8 cellular contexts compared by ENCODE assay signal in genomic region chr9:113587471-113588031, GRCh38.
DNase-seq lines count a peak whose midpoint lies in the region; ATAC-seq and TF ChIP-seq lines count a peak whose summit lies in the region.

No MANE protein-coding gene starts in this region.

- no peak overlapping the region for H3K4me3 ChIP-seq in heart left ventricle
- no peak overlapping the region for H3K4me3 ChIP-seq in prostate gland
- H3K4me3 ChIP-seq in CD8-positive, alpha-beta memory T cell (ENCODE audit: low read length) = no peak overlapping the region

- H3K9me3 ChIP-seq in heart left ventricle (no peaks in the 10 kb centered on the region), prostate gland (no peaks in the 10 kb centered on the region)
- no peaks in the 10 kb centered on the region for H3K9me3 ChIP-seq in CD8-positive, alpha-beta memory T cell (ENCODE audit: low read length)

- H3K27me3 ChIP-seq in heart left ventricle (no peaks in the 10 kb centered on the region), prostate gland (replicated peaks; ENCODE audit: insufficient read depth) (no peaks in the 10 kb centered on the region)
- no peaks in the 10 kb centered on the region for H3K27me3 ChIP-seq in CD8-positive, alpha-beta memory T cell (ENCODE audit: insufficient read depth, low read length, poor library complexity, severe bottlenecking)

- H3K9me3 Mint-ChIP-seq in WTC11 = no peaks in the 10 kb centered on the region
- H3K9me3 Mint-ChIP-seq in CD8-positive, alpha-beta memory T cell = no peaks in the 10 kb centered on the region

- ATAC-seq in WTC11 = peak; percentile 57
- ATAC-seq in heart left ventricle = peak; percentile 65 to 80 (median 70)
- ATAC-seq in HG03097 (IDR thresholded peaks at IDR 0.05; ENCODE audit: low FRiP score, unreplicated experiment) = no peak
- no peak for ATAC-seq in GM19035 (IDR thresholded peaks at IDR 0.05; ENCODE audit: unreplicated experiment)

- H3K27ac Mint-ChIP-seq in WTC11 = no peak overlapping the region
- peak overlapping the region in 4 of 8 donors; percentile 17 to 58 (median 48) for H3K27ac Mint-ChIP-seq in CD8-positive, alpha-beta memory T cell

- peaks cover 16% of the 10 kb centered on the region for H3K4me1 Mint-ChIP-seq in WTC11
- H3K4me1 Mint-ChIP-seq in CD8-positive, alpha-beta memory T cell = peaks cover 44 to 57% (median 55%) of the 10 kb centered on the region in 3 donors

- TF ChIP-seq CTCF in GM12874 (IDR thresholded peaks at IDR 0.05; ENCODE audit: insufficient read depth, low read depth, low read length) = 0 out of 2 replicates have a peak, but pooled peaks have one; percentile 16
- TF ChIP-seq CTCF in WTC11 (IDR thresholded peaks at IDR 0.05) = no peak
- peak; percentile 37 to 77 (median 71) for TF ChIP-seq CTCF in heart left ventricle (IDR thresholded peaks at IDR 0.05)
- peak in 3 of 4 experiments; percentile 19 to 33 (median 31) for TF ChIP-seq CTCF in prostate gland (IDR thresholded peaks at IDR 0.05)

- TF ChIP-seq POLR2A in heart left ventricle (IDR thresholded peaks at IDR 0.05) = no peak
- TF ChIP-seq POLR2A in prostate gland (IDR thresholded peaks at IDR 0.05) = no peak

- CTCF ChIA-PET in WTC11 (lab: Charles Lee) = interaction anchor here (0.9 to 20.2 kb wide), 13 partner anchors 8 to 313 kb away, joined by 3 to 962 read pairs (median 6); partner anchors contain the start of genes ALAD, C9orf43, CDC26 and POLE3
- CTCF ChIA-PET in CD8-positive, alpha-beta memory T cell (lab: Charles Lee) = interaction anchor here (0.9 to 6.5 kb wide), 3 partner anchors 9 to 141 kb away, joined by 3 to 45 read pairs (median 45); no protein-coding TSS in a partner anchor

- DNase-seq in WTC11 (ENCODE audit: low spot score) (peak; percentile 74), heart left ventricle (peak; percentile 81 to 86 (median 84)), prostate gland (ENCODE audit: low spot score) (no peak)
- no peak for DNase-seq in effector CD8-positive, alpha-beta T cell (lab: John Stamatoyannopoulos, UW)
- DNase-seq in CD8-positive, alpha-beta memory T cell = no peak

- H3K27me3 Mint-ChIP-seq in WTC11 (ENCODE audit: low read depth) = no peaks in the 10 kb centered on the region
- no peaks in the 10 kb centered on the region for H3K27me3 Mint-ChIP-seq in CD8-positive, alpha-beta memory T cell

- H3K4me3 Mint-ChIP-seq in WTC11 = no peak overlapping the region
- H3K4me3 Mint-ChIP-seq in CD8-positive, alpha-beta memory T cell = no peak overlapping the region

- H3K4me1 ChIP-seq in heart left ventricle (peaks cover 0 to 89% (median 68%) of the 10 kb centered on the region in 12 donors), prostate gland (replicated peaks) (peaks cover 12% of the 10 kb centered on the region)
- H3K4me1 ChIP-seq in CD8-positive, alpha-beta memory T cell (ENCODE audit: insufficient read depth, low read length) = peaks cover 9% of the 10 kb centered on the region

- H3K36me3 Mint-ChIP-seq in WTC11 = no peaks in the 10 kb centered on the region
- peaks cover 0 to 65% (median 9%) of the 10 kb centered on the region in 3 donors for H3K36me3 Mint-ChIP-seq in CD8-positive, alpha-beta memory T cell

- H3K27ac ChIP-seq in heart left ventricle = peak overlapping the region; percentile 44 to 97 (median 82)
- peak overlapping the region in 1 of 2 donors; percentile 29 for H3K27ac ChIP-seq in prostate gland
- no peak overlapping the region for H3K27ac ChIP-seq in CD8-positive, alpha-beta memory T cell (ENCODE audit: low read depth, low read length)

- H3K36me3 ChIP-seq in heart left ventricle (peaks cover 0 to 54% (median 35%) of the 10 kb centered on the region in 9 donors), prostate gland (peaks cover 0 to 6% of the 10 kb centered on the region in 2 donors)
- H3K36me3 ChIP-seq in CD8-positive, alpha-beta memory T cell (ENCODE audit: insufficient read depth, low read length) = peaks cover 9% of the 10 kb centered on the region

- intact Hi-C loops in heart left ventricle (cut with DNase I) = loop anchor here in 9 of 10 donors (2.0 to 10.0 kb wide), 6 partner anchors 40 to 313 kb away; partner anchors contain the start of genes CDC26 (in 2 of the 9) and PRPF4 (in 2 of the 9)
- intact Hi-C loops in prostate gland (cut with DNase I) = loop anchor here (2.0 to 10.0 kb wide), 2 partner anchors 139 to 313 kb away; partner anchors contain the start of genes CDC26 and PRPF4

- 20 to 37% (median 23%) methylated on average over 12 to 14 of the region's 14 CpGs for WGBS in heart left ventricle, 4 donors
- 61% methylated on average over 14 of the region's 14 CpGs for WGBS in prostate gland

- POLR2A ChIA-PET in WTC11 (lab: Charles Lee) = interaction anchor here (0.5 kb wide), 1 partner anchor 79 kb away, joined by 4 read pairs; no protein-coding TSS in a partner anchor
- POLR2A ChIA-PET in CD8-positive, alpha-beta memory T cell (lab: Charles Lee) = no interaction called here

TF ChIP-seq in WTC11, 78 proteins besides CTCF, POLR2A, EP300 and RAD21:
- no peak for TF ChIP-seq USF1 (CRISPR knock-in tag; IDR thresholded peaks at IDR 0.05)
- no peak for TF ChIP-seq PRRX2 (CRISPR knock-in tag; IDR thresholded peaks at IDR 0.05)
- peak; percentile 19; the same call in 1 of the 2 replicates for TF ChIP-seq ZNF423 (CRISPR knock-in tag; IDR thresholded peaks at IDR 0.05)

Comparison
In these comparisons a context has a peak if more than half of its experiments do, and no peak if none do; other contexts are left out.
1. ATAC-seq: peak in WTC11 (single experiment) and heart left ventricle (4 of 4); none in HG03097 (single experiment) and GM19035 (single experiment).
2. DNase-seq: peak in WTC11 (single experiment) and heart left ventricle (5 of 5); none in prostate gland (single experiment), effector CD8-positive, alpha-beta T cell (single experiment) and CD8-positive, alpha-beta memory T cell (0 of 5).